In the genomic region with DNA sequence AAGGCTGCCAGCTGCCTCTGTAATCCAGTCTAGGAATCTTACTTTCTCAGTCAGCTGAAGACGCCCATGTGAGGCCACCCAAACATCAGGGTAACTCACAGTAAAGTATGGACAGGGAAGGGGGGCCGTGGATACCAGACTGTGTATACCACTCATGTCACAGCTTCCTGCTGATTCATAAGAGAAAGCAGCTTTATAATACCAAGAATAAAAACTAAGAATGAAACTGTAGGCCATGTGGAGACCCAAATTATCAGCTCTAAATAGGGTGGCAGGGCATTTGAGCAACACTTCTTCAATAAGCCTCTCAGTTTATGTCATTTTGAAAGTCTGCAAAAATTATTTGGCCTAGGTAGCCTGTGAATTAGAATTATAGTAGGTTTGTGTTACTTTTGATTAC, we compare ENCODE assay signal across 11 cellular contexts.
DNase-seq lines count a peak whose midpoint lies in the region; ATAC-seq and TF ChIP-seq lines count a peak whose summit lies in the region.
"Had no signal": no experiment of that assay in that cellular context is flagged by ENCODE, and none has a peak within 500 bp of the region (broad histone marks: within the 10 kb centered on the region; RNA-seq: fewer than 3 reads in every experiment).

No MANE protein-coding gene starts in this region.

- peak; percentile 94 for ATAC-seq in HG02840 (IDR thresholded peaks at IDR 0.05; ENCODE audit: low FRiP score, unreplicated experiment)
- ATAC-seq in HG03575 (IDR thresholded peaks at IDR 0.05; ENCODE audit: extremely low read depth, insufficient number of reproducible peaks, low FRiP score, unreplicated experiment), result peak; percentile 98
- ATAC-seq: heart left ventricle had no signal

- DNase-seq in GM13976 (ENCODE audit: low spot score) (peak; percentile 65), GM19238 (ENCODE audit: insufficient read length, low spot score) (peak; percentile 51), NCI-H2029 treated with DMSO at 0.1 percent for 48 hours (lab: John Stamatoyannopoulos, UW) (no peak), NCI-H69 (lab: John Stamatoyannopoulos, UW) (no peak), SK-N-DZ (ENCODE audit: low spot score) (no peak), SHP77 (lab: John Stamatoyannopoulos, UW) (no peak)
- DNase-seq: CD4-positive, alpha-beta memory T cell; heart left ventricle; MM.1S had no signal

- in situ Hi-C loops in GM13976 (cut with MboI; ENCODE audit: low sequenced_read_pairs, unreplicated experiment), result no loop called here

- TF ChIP-seq CTCF in GM13976 (IDR thresholded peaks at IDR 0.05; ENCODE audit: borderline replicate concordance, control extremely low read depth, extremely low read depth, insufficient read depth, missing control alignments), result no peak

Comparison
In these comparisons a context has a peak if more than half of its experiments do, and no peak if none do; other contexts are left out.
1. DNase-seq: peak in GM13976 (single experiment) and GM19238 (single experiment); none in NCI-H2029 treated with DMSO at 0.1 percent for 48 hours (single experiment), NCI-H69 (single experiment), SK-N-DZ (single experiment) and SHP77 (0 of 2).